Comparison of ENCODE assay signal across 8 cellular contexts in genomic region chr9:100098241-100098886, GRCh38. TPM values are rescaled to one million over a fixed set of nuclear protein-coding genes. Genes with fewer than 3 reads are reported as not detected.
DNase-seq lines count a peak whose midpoint lies in the region; ATAC-seq, FAIRE-seq and TF ChIP-seq lines count a peak whose summit lies in the region.

No MANE protein-coding gene starts in this region.

- TF ChIP-seq CTCF in AG09309 (IDR thresholded peaks at IDR 0.05; ENCODE audit: control insufficient read depth, insufficient read depth, low read depth, low read length, missing control alignments) (no peak), endothelial cell of umbilical vein (IDR thresholded peaks at IDR 0.05; ENCODE audit: extremely low read depth in 1 of 2, insufficient read depth in 1 of 2, low read depth in 1 of 2, low read length in 2 of 2) (no peak)

- H3K4me2 ChIP-seq in endothelial cell of umbilical vein (ENCODE audit: insufficient read depth, low read length): peak overlapping the region; percentile 83

- no peaks in the 10 kb centered on the region for H3K9me3 Mint-ChIP-seq in activated CD8-positive, alpha-beta T cell treated with anti-CD3 and anti-CD28 coated beads, Interleukin-2, amount 10 ng/mL, durations not matched to agents 7 days and 5 days (ENCODE audit: insufficient read depth)

- peak overlapping the region; percentile 89 for H3K27ac Mint-ChIP-seq in activated CD8-positive, alpha-beta T cell treated with anti-CD3 and anti-CD28 coated beads, Interleukin-2, amount 10 ng/mL, durations not matched to agents 7 days and 5 days

- H3K9me3 ChIP-seq in endothelial cell of umbilical vein (replicated peaks; ENCODE audit: control insufficient read depth, insufficient read depth, low read length) (no peaks in the 10 kb centered on the region), mesodermal cell (ENCODE audit: control insufficient read depth, low read length) (no peaks in the 10 kb centered on the region), stomach smooth muscle (ENCODE audit: control insufficient read depth in 2 of 2, low read length in 2 of 2) (no peaks in the 10 kb centered on the region)

- H3K27ac ChIP-seq in endothelial cell of umbilical vein (ENCODE audit: insufficient read depth, low read depth, low read length) (peak overlapping the region; percentile 74), mesodermal cell (ENCODE audit: low read depth, low read length, severe bottlenecking) (peak overlapping the region; percentile 70), stomach smooth muscle (ENCODE audit: low read length) (peak overlapping the region; percentile 84)

- H3K36me3 ChIP-seq in endothelial cell of umbilical vein (ENCODE audit: control insufficient read depth in 2 of 2, extremely low read depth in 1 of 2, insufficient read depth in 2 of 2, low read length in 2 of 2) (no peaks in the 10 kb centered on the region), mesodermal cell (ENCODE audit: control insufficient read depth, insufficient read depth, low read length) (peaks cover 4% of the 10 kb centered on the region), stomach smooth muscle (ENCODE audit: control insufficient read depth in 2 of 2, insufficient read depth in 2 of 2, low read length in 2 of 2) (peaks cover 0 to 2% of the 10 kb centered on the region in 2 donors)

- H3K9me1 ChIP-seq in endothelial cell of umbilical vein (replicated peaks; ENCODE audit: control insufficient read depth, extremely low read depth, insufficient read depth, low read length): no peaks in the 10 kb centered on the region

- H3K4me3 ChIP-seq in AG09309 (ENCODE audit: control insufficient read depth, low read depth, low read length): peak overlapping the region; percentile 100
- peak overlapping the region; percentile 24 to 72 (median 63) for H3K4me3 ChIP-seq in endothelial cell of umbilical vein (replicated peaks in 1 of 3; ENCODE audit: insufficient read depth in 1 of 3, low read depth in 1 of 3, low read length in 3 of 3)
- H3K4me3 ChIP-seq in mesodermal cell (ENCODE audit: extremely low read depth, insufficient read depth, low read length, poor library complexity, severe bottlenecking): peak overlapping the region; percentile 75
- peak overlapping the region; percentile 85 to 100 for H3K4me3 ChIP-seq in stomach smooth muscle (ENCODE audit: low read length in 2 of 2)

- CTCF ChIA-PET in activated CD8-positive, alpha-beta T cell treated with anti-CD3 and anti-CD28 coated beads, Interleukin-2, amount 10 ng/mL, durations not matched to agents 7 days and 5 days (lab: Charles Lee): interaction anchor here (0.9 to 1.3 kb wide), 3 partner anchors 11 to 25 kb away, joined by 3 to 4 read pairs (median 3); no protein-coding TSS in a partner anchor
- CTCF ChIA-PET in endothelial cell of umbilical vein (lab: Charles Lee): interaction anchor here (1.4 kb wide), 1 partner anchor 913 kb away, joined by 3 read pairs; no protein-coding TSS in a partner anchor

- DNase-seq in AG09309 (ENCODE audit: low read depth) (no peak), NCI-H226 (peak; percentile 79), endothelial cell of umbilical vein (ENCODE audit: low read depth, low spot score) (peak; percentile 80)
- DNase-seq in activated CD8-positive, alpha-beta T cell treated with anti-CD3 and anti-CD28 coated beads, Interleukin-2, amount 10 ng/mL, durations not matched to agents 7 days and 5 days: peak; percentile 51

- H3K4me1 ChIP-seq in endothelial cell of umbilical vein (ENCODE audit: control insufficient read depth, extremely low read depth, insufficient read depth, low read length) (peaks cover 20% of the 10 kb centered on the region), mesodermal cell (ENCODE audit: control insufficient read depth, insufficient read depth, low read length, poor library complexity, severe bottlenecking) (peaks cover 3% of the 10 kb centered on the region), stomach smooth muscle (ENCODE audit: control insufficient read depth, insufficient read depth, low read length) (peaks cover 19% of the 10 kb centered on the region)

- H3K4me1 Mint-ChIP-seq in activated CD8-positive, alpha-beta T cell treated with anti-CD3 and anti-CD28 coated beads, Interleukin-2, amount 10 ng/mL, durations not matched to agents 7 days and 5 days (ENCODE audit: low read depth): peaks cover 37% of the 10 kb centered on the region

- peak overlapping the region; percentile 87 for H3K9ac ChIP-seq in endothelial cell of umbilical vein (replicated peaks; ENCODE audit: extremely low read depth, insufficient read depth, low read length)
- peak overlapping the region; percentile 86 to 98 for H3K9ac ChIP-seq in stomach smooth muscle (ENCODE audit: low read length in 2 of 2)

- H3K4me3 Mint-ChIP-seq in activated CD8-positive, alpha-beta T cell treated with anti-CD3 and anti-CD28 coated beads, Interleukin-2, amount 10 ng/mL, durations not matched to agents 7 days and 5 days: peak overlapping the region; percentile 91

- peaks cover 4% of the 10 kb centered on the region for H3K36me3 Mint-ChIP-seq in activated CD8-positive, alpha-beta T cell treated with anti-CD3 and anti-CD28 coated beads, Interleukin-2, amount 10 ng/mL, durations not matched to agents 7 days and 5 days (ENCODE audit: low read depth)

- TF ChIP-seq POLR2A in endothelial cell of umbilical vein (IDR thresholded peaks at IDR 0.05; ENCODE audit: low read depth, low read length): no peak

- ATAC-seq in GM18511 (IDR thresholded peaks at IDR 0.05; ENCODE audit: unreplicated experiment) (peak; percentile 16), HG03175 (IDR thresholded peaks at IDR 0.05; ENCODE audit: unreplicated experiment) (peak; percentile 11)
- ATAC-seq in activated CD8-positive, alpha-beta T cell treated with anti-CD3 and anti-CD28 coated beads, Interleukin-2, amount 10 ng/mL, durations not matched to agents 7 days and 5 days: peak; percentile 4

- no peak for FAIRE-seq in endothelial cell of umbilical vein (lab: Jason Lieb, UNC)

- dilution Hi-C loops in endothelial cell of umbilical vein (cut with MboI; ENCODE audit: extremely low pct_ligation_motif_present, low sequenced_read_pairs): no loop called here

- intact Hi-C loops in endothelial cell of umbilical vein (cut with micrococcal nuclease): loop anchor here (2.0 to 5.0 kb wide), 4 partner anchors 112 to 914 kb away; partner anchors contain the start of gene MSANTD3

- peak overlapping the region; percentile 56 for H2AFZ ChIP-seq in endothelial cell of umbilical vein (ENCODE audit: low read depth, low read length)

- no peaks in the 10 kb centered on the region for H3K27me3 Mint-ChIP-seq in activated CD8-positive, alpha-beta T cell treated with anti-CD3 and anti-CD28 coated beads, Interleukin-2, amount 10 ng/mL, durations not matched to agents 7 days and 5 days (ENCODE audit: low read depth)

- BruUV-seq in endothelial cell of umbilical vein (replicated peaks; lab: Mats Ljungman, UMichigan): TSS peak; percentile 56

- H3K27me3 ChIP-seq in endothelial cell of umbilical vein (ENCODE audit: control insufficient read depth in 2 of 2, insufficient read depth in 2 of 2, low read length in 2 of 2): no peaks in the 10 kb centered on the region
- H3K27me3 ChIP-seq in stomach smooth muscle (ENCODE audit: control insufficient read depth in 1 of 2, insufficient read depth in 2 of 2, low read length in 2 of 2): no peaks in the 10 kb centered on the region

- POLR2A ChIA-PET in activated CD8-positive, alpha-beta T cell treated with anti-CD3 and anti-CD28 coated beads, Interleukin-2, amount 10 ng/mL, durations not matched to agents 7 days and 5 days (lab: Charles Lee): interaction anchor here (1.6 kb wide), 1 partner anchor 112 kb away, joined by 3 read pairs; no protein-coding TSS in a partner anchor
- POLR2A ChIA-PET in endothelial cell of umbilical vein (lab: Charles Lee): interaction anchor here (0.9 to 1.0 kb wide), 2 partner anchors 9 to 12 kb away, joined by 3 to 4 read pairs; no protein-coding TSS in a partner anchor

- WGBS in mesodermal cell (ENCODE audit: insufficient coverage in 2 of 2), 2 experiments: 1% methylated on average over 15 to 21 of the region's 34 CpGs

- peaks cover 39% of the 10 kb centered on the region for H3K79me2 ChIP-seq in endothelial cell of umbilical vein (ENCODE audit: control insufficient read depth, insufficient read depth, low read length)

- H4K20me1 ChIP-seq in endothelial cell of umbilical vein (replicated peaks; ENCODE audit: control insufficient read depth, extremely low read depth, insufficient read depth, low read length): no peaks in the 10 kb centered on the region

TF ChIP-seq in endothelial cell of umbilical vein, 7 proteins besides CTCF, POLR2A, EP300 and RAD21 (continues in another document):
- no peak for TF ChIP-seq POLR2AphosphoS5 (IDR thresholded peaks at IDR 0.05; ENCODE audit: insufficient read depth, low read depth, low read length)

RNA-seq across cellular contexts. Expression of gene ERP44, which starts 0.4 kb away (rescaled TPM):
- 10 to 100 TPM; 15.7 to 15.8 TPM for total RNA-seq in activated CD8-positive, alpha-beta T cell treated with anti-CD3 and anti-CD28 coated beads, Interleukin-2, amount 10 ng/mL, durations not matched to agents 7 days and 5 days
- 19.3 and 21.4 TPM in 2 replicates for total RNA-seq in endothelial cell of umbilical vein
- polyA plus RNA-seq in endothelial cell of umbilical vein: 8.6 and 9.9 TPM in 2 replicates
- 14.0 and 14.1 TPM in 2 replicates for polyA plus RNA-seq in endothelial cell of umbilical vein (2011; cell fraction: cytosol; rRNA removed)
- 11.0 and 13.1 TPM in 2 replicates for polyA plus RNA-seq in endothelial cell of umbilical vein (2011; cell fraction: nucleus; rRNA removed)
- polyA plus RNA-seq in endothelial cell of umbilical vein (2012): 26.1 and 27.0 TPM in 2 replicates
- polyA minus RNA-seq in endothelial cell of umbilical vein: 6.1 and 7.2 TPM in 2 replicates
- 5.8 TPM for polyA minus RNA-seq in endothelial cell of umbilical vein (2011; cell fraction: cytosol; rRNA and poly(A)+ RNA removed)
- 12.6 and 16.1 TPM in 2 replicates for polyA minus RNA-seq in endothelial cell of umbilical vein (2011; cell fraction: nucleus; rRNA and poly(A)+ RNA removed)
- 34.5 TPM for polyA plus RNA-seq in mesodermal cell (2013, experiment 1 of 2)
- polyA plus RNA-seq in mesodermal cell (2013, experiment 2 of 2): 37.5 TPM

RNA-seq across cellular contexts. Expression of gene INVS, which starts 0.7 kb away (rescaled TPM):
- 10 to 100 TPM; 19.8 to 21.8 TPM for total RNA-seq in activated CD8-positive, alpha-beta T cell treated with anti-CD3 and anti-CD28 coated beads, Interleukin-2, amount 10 ng/mL, durations not matched to agents 7 days and 5 days
- 17.9 and 20.3 TPM in 2 replicates for total RNA-seq in endothelial cell of umbilical vein
- polyA plus RNA-seq in endothelial cell of umbilical vein: 6.7 and 8.5 TPM in 2 replicates
- 10.2 and 11.7 TPM in 2 replicates for polyA plus RNA-seq in endothelial cell of umbilical vein (2011; cell fraction: cytosol; rRNA removed)
- polyA plus RNA-seq in endothelial cell of umbilical vein (2011; cell fraction: nucleus; rRNA removed): 30.7 and 30.9 TPM in 2 replicates
- 11.1 and 14.3 TPM in 2 replicates for polyA plus RNA-seq in endothelial cell of umbilical vein (2012)
- 33.4 and 34.4 TPM in 2 replicates for polyA minus RNA-seq in endothelial cell of umbilical vein
- 11.3 TPM for polyA minus RNA-seq in endothelial cell of umbilical vein (2011; cell fraction: cytosol; rRNA and poly(A)+ RNA removed)
- 45.8 and 66.5 TPM in 2 replicates for polyA minus RNA-seq in endothelial cell of umbilical vein (2011; cell fraction: nucleus; rRNA and poly(A)+ RNA removed)
- polyA plus RNA-seq in mesodermal cell (2013, experiment 1 of 2): 11.5 TPM
- polyA plus RNA-seq in mesodermal cell (2013, experiment 2 of 2): 13.3 TPM
